9 cellular contexts compared by ENCODE assay signal in genomic region chr10:103966671-103967432, GRCh38. TPM values are rescaled to one million over a fixed set of nuclear protein-coding genes. Genes with fewer than 3 reads are reported as not detected.
A peak's percentile ranks its signal among the peaks of the same experiment; 100 is the strongest.
DNase-seq lines count a peak whose midpoint lies in the region; ATAC-seq, FAIRE-seq and TF ChIP-seq lines count a peak whose summit lies in the region.
"Had no signal": no experiment of that assay in that cellular context is flagged by ENCODE, and none has a peak within 500 bp of the region (broad histone marks: within the 10 kb centered on the region; RNA-seq: fewer than 3 reads in every experiment).

Gene SLK, plus strand, starts transcription at chr10:103967140. Its CDS starts 606 bp downstream, at chr10:103967746.

- peaks cover 15% of the 10 kb centered on the region for H3K36me3 Mint-ChIP-seq in dendritic cell treated with granulocyte-macrophage colony-stimulating factor and Interleukin-4, amounts not matched to agents 40 ng/mL and 50 ng/mL, for 4 days (ENCODE audit: low read depth)

- no TSS peak for BruUV-seq in HepG2 (replicated peaks; lab: Mats Ljungman, UMichigan)

- TF ChIP-seq EP300 in HepG2 (IDR thresholded peaks at IDR 0.05; ENCODE audit: low read depth in 2 of 2, low read length in 2 of 2) (no peak), HepG2 (CRISPR knock-in tag; IDR thresholded peaks at IDR 0.05; ENCODE audit: borderline replicate concordance) (no peak)

- peaks cover 35% of the 10 kb centered on the region for H3K4me1 ChIP-seq in HepG2 (ENCODE audit: insufficient read depth, low read length)

- TF ChIP-seq CTCF in HepG2 (CRISPR knock-in tag; IDR thresholded peaks at IDR 0.05), result no peak

- H3K4me2 ChIP-seq in HepG2 (ENCODE audit: low read depth, low read length), result peak within 1 kb of the TSS; percentile 73

- in situ Hi-C loops in HepG2 (cut with HindIII; ENCODE audit: extremely low pct_ligation_motif_present, low pct_unique_long_range_greater_than_20kb), result no loop called here

- intact Hi-C loops in dendritic cell treated with granulocyte-macrophage colony-stimulating factor and Interleukin-4, amounts not matched to agents 40 ng/mL and 50 ng/mL, for 4 days (cut with micrococcal nuclease), result loop anchor here (2.0 to 5.0 kb wide), 3 partner anchors 48 to 156 kb away; partner anchors contain the start of genes SFR1 and STN1
- intact Hi-C loops in HepG2 (cut with micrococcal nuclease; ENCODE audit: unreplicated experiment), result loop anchor here (2.0 to 5.0 kb wide), 2 partner anchors 48 to 155 kb away; partner anchors contain the start of genes SFR1 and STN1

- no peaks in the 10 kb centered on the region for H3K27me3 Mint-ChIP-seq in dendritic cell treated with granulocyte-macrophage colony-stimulating factor and Interleukin-4, amounts not matched to agents 40 ng/mL and 50 ng/mL, for 4 days

- H3K4me3 ChIP-seq in HepG2 (replicated peaks in 1 of 3; ENCODE audit: insufficient read depth in 1 of 3, low read depth in 2 of 3, low read length in 3 of 3), result peak within 1 kb of the TSS; percentile 83 to 93 (median 88)

- peaks cover 0 to 3% of the 10 kb centered on the region in 2 experiments; a peak in 1 of 5 replicates for H3K27me3 ChIP-seq in HepG2 (ENCODE audit: control insufficient read depth in 1 of 2, insufficient read depth in 2 of 2, low read length in 2 of 2)

- peak within 1 kb of the TSS; percentile 97 for H3K4me3 Mint-ChIP-seq in dendritic cell treated with granulocyte-macrophage colony-stimulating factor and Interleukin-4, amounts not matched to agents 40 ng/mL and 50 ng/mL, for 4 days

- POLR2A ChIA-PET in HepG2 (lab: Yijun Ruan, JAX), result interaction anchor here (1.3 kb wide), 1 partner anchor 155 kb away, joined by 4 read pairs; the partner anchor contains the start of gene SFR1

- CTCF ChIA-PET in HepG2 (lab: Yijun Ruan, JAX; ENCODE audit: low intra/inter-chr PET ratio, low total read pairs), result no interaction called here

- TF ChIP-seq RAD21 in HepG2 (CRISPR knock-in tag; IDR thresholded peaks at IDR 0.05), result no peak; the same call in 1 of the 2 replicates

- no peaks in the 10 kb centered on the region for H3K9me3 Mint-ChIP-seq in dendritic cell treated with granulocyte-macrophage colony-stimulating factor and Interleukin-4, amounts not matched to agents 40 ng/mL and 50 ng/mL, for 4 days

- peak; percentile 44 to 85; a peak in 3 of 4 replicates for TF ChIP-seq POLR2A in HepG2 (IDR thresholded peaks at IDR 0.05; ENCODE audit: insufficient read depth in 1 of 2, low read depth in 2 of 2, low read length in 2 of 2)

- H3K27ac Mint-ChIP-seq in dendritic cell treated with granulocyte-macrophage colony-stimulating factor and Interleukin-4, amounts not matched to agents 40 ng/mL and 50 ng/mL, for 4 days, result peak within 1 kb of the TSS; percentile 85

- no peak for FAIRE-seq in HepG2 (lab: Jason Lieb, UNC)
- FAIRE-seq: endometrium had no signal

- H3K4me1 Mint-ChIP-seq in dendritic cell treated with granulocyte-macrophage colony-stimulating factor and Interleukin-4, amounts not matched to agents 40 ng/mL and 50 ng/mL, for 4 days (ENCODE audit: low read depth), result peaks cover 34% of the 10 kb centered on the region

- H3K9me3 ChIP-seq in HepG2 (ENCODE audit: low read length), result no peaks in the 10 kb centered on the region

- H4K20me1 ChIP-seq in HepG2 (ENCODE audit: insufficient read depth, low read length), result peaks cover 19% of the 10 kb centered on the region; the same call in 1 of the 2 replicates

- H3K79me2 ChIP-seq in HepG2 (ENCODE audit: insufficient read depth, low read length), result peaks cover 40% of the 10 kb centered on the region

- H3K27ac ChIP-seq in HepG2 (ENCODE audit: extremely low read length, insufficient read depth, low read length), result peak within 1 kb of the TSS; percentile 85

- H3K9ac ChIP-seq in HepG2 (ENCODE audit: insufficient read depth, low read depth, low read length), result peak within 1 kb of the TSS; percentile 91

- DNase-seq in AG20443 (ENCODE audit: low spot score) (peak; percentile 99), NCI-H69 (lab: John Stamatoyannopoulos, UW) (peak; percentile 90), HepG2 (ENCODE audit: low spot score) (peak; percentile 53)
- DNase-seq in activated CD4-positive, alpha-beta T cell treated with anti-CD3 and anti-CD28 coated beads, Interleukin-2, amount 50 U/mL, for 24 hours (ENCODE audit: low read depth in 1 of 2, low spot score in 1 of 2), result peak; percentile 63 to 70
- peak; percentile 72 to 82 for DNase-seq in stimulated activated CD4-positive, alpha-beta T cell treated with anti-CD3 and anti-CD28 coated beads, Interleukin-2, amount 100 ng/mL, for 48 hours

- ATAC-seq in GM19023 (IDR thresholded peaks at IDR 0.05; ENCODE audit: unreplicated experiment), result peak; percentile 86
- ATAC-seq in HG03175 (IDR thresholded peaks at IDR 0.05; ENCODE audit: unreplicated experiment), result peak; percentile 85
- ATAC-seq in HepG2, result peak; percentile 87

- no peaks in the 10 kb centered on the region for H3K36me3 ChIP-seq in HepG2 (replicated peaks in 1 of 2; ENCODE audit: control insufficient read depth in 1 of 2, insufficient read depth in 2 of 2, low read length in 2 of 2)

- WGBS in HepG2 (ENCODE audit: low lambda C conversion rate), result 2% methylated on average over 11 of the region's 90 CpGs

- H2AFZ ChIP-seq in HepG2 (ENCODE audit: low read length), result peak within 1 kb of the TSS; percentile 88

RNA-seq across cellular contexts. Expression of gene SLK, which starts in this region (rescaled TPM):
- total RNA-seq in HepG2 (2016; rRNA removed; fragmentation: Illumina TruSeq; extraction: Trizol), result 22.8 and 35.0 TPM in 2 replicates
- 8.1 and 9.1 TPM in 2 replicates for total RNA-seq in HepG2 (2016; cell fraction: cytosol; rRNA removed; fragmentation: Illumina TruSeq; extraction: Trizol; ENCODE audit: low read depth)
- total RNA-seq in HepG2 (2016; cell fraction: insoluble cytoplasmic fraction; rRNA removed; fragmentation: Illumina TruSeq; extraction: Trizol), result 21.6 and 34.9 TPM in 2 replicates
- 6.4 and 7.4 TPM in 2 replicates for total RNA-seq in HepG2 (2016; cell fraction: membrane; rRNA removed; fragmentation: Illumina TruSeq; extraction: Trizol)
- 17.5 and 20.8 TPM in 2 replicates for total RNA-seq in HepG2 (2016; cell fraction: nucleus; rRNA removed; fragmentation: Illumina TruSeq; extraction: Trizol)
- 3.4 and 3.7 TPM in 2 replicates for polyA plus RNA-seq in HepG2 (2011; rRNA removed)
- 1.5 and 2.6 TPM in 2 replicates for polyA plus RNA-seq in HepG2 (2011; cell fraction: cytosol; rRNA removed)
- polyA plus RNA-seq in HepG2 (2011; cell fraction: nucleus; rRNA removed), result 2.7 and 3.1 TPM in 2 replicates
- polyA plus RNA-seq in HepG2 (2012), result 10.9 and 14.4 TPM in 2 replicates
- 0.28 and 0.47 TPM in 2 replicates for polyA plus RNA-seq in HepG2 (2016; cell fraction: cytosol; fragmentation: Illumina TruSeq; extraction: Trizol; ENCODE audit: low read depth)
- 19.7 and 21.4 TPM in 2 replicates for polyA plus RNA-seq in HepG2 (2016; cell fraction: insoluble cytoplasmic fraction; fragmentation: Illumina TruSeq; extraction: Trizol; ENCODE audit: low read depth)
- polyA plus RNA-seq in HepG2 (2016; cell fraction: membrane; fragmentation: Illumina TruSeq; extraction: Trizol; ENCODE audit: low read depth), result 1.7 and 2.0 TPM in 2 replicates
- polyA plus RNA-seq in HepG2 (2016; cell fraction: nucleus; fragmentation: Illumina TruSeq; extraction: Trizol; ENCODE audit: insufficient read depth, low read depth), result 12.7 and 13.6 TPM in 2 replicates
- polyA minus RNA-seq in HepG2 (2011; rRNA and poly(A)+ RNA removed; ENCODE audit: low replicate concordance), result 2.8 and 10.1 TPM in 2 replicates
- 10.0 and 12.9 TPM in 2 replicates for polyA minus RNA-seq in HepG2 (2011; cell fraction: cytosol; rRNA and poly(A)+ RNA removed)
- polyA minus RNA-seq in HepG2 (2011; cell fraction: nucleus; rRNA and poly(A)+ RNA removed), result 17.9 and 21.1 TPM in 2 replicates

Comparison
In these comparisons a context has a peak if more than half of its experiments do, and no peak if none do; other contexts are left out.
1. Peak in every context shown above with its lines: DNase-seq, ATAC-seq, H3K4me3 ChIP-seq and H3K27ac ChIP-seq.